ENCODE assay signal across 8 cellular contexts in the genomic region with DNA sequence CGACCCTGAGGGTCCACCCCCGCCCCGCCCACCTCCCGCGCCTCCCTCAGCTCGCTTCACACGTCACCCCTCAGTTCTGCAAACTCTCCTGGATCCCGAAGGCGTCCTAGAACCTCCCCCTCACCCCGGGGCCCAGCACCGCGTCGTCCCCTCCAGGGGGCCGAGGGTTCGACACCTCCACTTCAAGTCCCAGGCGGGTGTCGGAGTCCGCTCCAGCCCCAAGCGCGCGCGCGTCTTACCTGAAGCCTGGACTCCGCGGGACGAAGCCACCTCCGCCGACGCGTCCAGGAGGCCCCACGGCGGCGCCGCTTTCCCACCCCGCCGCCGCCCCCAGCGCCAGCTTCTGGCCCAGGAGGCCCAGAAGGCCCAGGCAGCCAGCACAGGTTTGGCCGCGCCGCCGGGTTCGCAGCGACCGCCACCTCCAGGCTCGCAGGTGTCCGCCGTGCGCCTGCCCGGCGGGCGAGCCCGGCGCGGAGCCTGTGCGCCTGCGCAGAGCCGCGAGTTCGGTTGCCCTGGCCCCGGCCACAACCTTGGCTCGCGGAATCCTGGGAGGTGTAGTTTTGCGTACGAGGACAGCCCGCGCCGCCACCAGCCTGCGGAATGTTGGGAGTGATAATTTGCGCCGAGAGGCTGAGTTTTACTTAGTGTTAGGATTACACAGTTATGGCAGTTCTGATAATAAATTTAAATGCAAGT. TPM values are rescaled to one million over a fixed set of nuclear protein-coding genes. Genes with fewer than 3 reads are reported as not detected.
DNase-seq lines count a peak whose midpoint lies in the region; ATAC-seq, FAIRE-seq and TF ChIP-seq lines count a peak whose summit lies in the region.

A gene (minus strand): TSS at position 483 of the 696 bp plus-strand sequence. CDS start 24,648 bp downstream, outside the sequence.

- TF ChIP-seq CTCF in HFF-Myc (IDR thresholded peaks at IDR 0.05; ENCODE audit: low read depth, low read length, missing control alignments) (no peak), cardiac muscle cell (IDR thresholded peaks at IDR 0.05; ENCODE audit: low read depth, low read length) (no peak), pancreas (IDR thresholded peaks at IDR 0.05) (no peak)

- peaks cover 24% of the 10 kb centered on the region for H3K4me1 ChIP-seq in adipocyte (ENCODE audit: control insufficient read depth, insufficient read depth, low read length)
- peaks cover 14% of the 10 kb centered on the region for H3K4me1 ChIP-seq in cardiac muscle cell (ENCODE audit: low read depth)
- H3K4me1 ChIP-seq in pancreas, result peaks cover 0 to 9% (median 4%) of the 10 kb centered on the region in 3 donors
- peaks cover 10% of the 10 kb centered on the region for H3K4me1 ChIP-seq in thymus (ENCODE audit: control insufficient read depth, insufficient read depth, low read length)

- peak within 1 kb of the TSS; percentile 85 for H3K9ac ChIP-seq in adipocyte (ENCODE audit: low read length)

- H3K4me3 ChIP-seq in HFF-Myc (replicated peaks; ENCODE audit: low read depth, low read length) (peak within 1 kb of the TSS; percentile 69), adipocyte (ENCODE audit: low read length) (peak within 1 kb of the TSS; percentile 84), cardiac muscle cell (peak within 1 kb of the TSS; percentile 85), pancreas (peak within 1 kb of the TSS; percentile 71 to 93 (median 74)), thymus (ENCODE audit: low read length) (peak within 1 kb of the TSS; percentile 84)

- intact Hi-C loops in pancreas (cut with DNase I), result no loop called here

- ATAC-seq in pancreas, result peak; percentile 97 to 99 (median 98)

- DNase-seq in ELF-1 (ENCODE audit: low read depth, low spot score) (peak; percentile 91), HFF-Myc (ENCODE audit: extremely low read depth, low read depth) (peak; percentile 38), NCI-H1048 (lab: John Stamatoyannopoulos, UW) (peak; percentile 76), T follicular helper cell (ENCODE audit: low read depth) (peak; percentile 82), adipocyte (ENCODE audit: low read depth) (peak; percentile 94), cardiac muscle cell (ENCODE audit: low read depth in 1 of 2, low spot score in 1 of 2) (peak; percentile 86 to 94), pancreas (peak; percentile 90 to 98 (median 94))

- H3K36me3 ChIP-seq in adipocyte (ENCODE audit: control insufficient read depth, insufficient read depth, low read length, severe bottlenecking) (no peaks in the 10 kb centered on the region), cardiac muscle cell (no peaks in the 10 kb centered on the region), pancreas (no peaks in the 10 kb centered on the region), thymus (ENCODE audit: control insufficient read depth, insufficient read depth) (no peaks in the 10 kb centered on the region)

- no peak within 1 kb of the TSS for H3K27ac ChIP-seq in cardiac muscle cell
- peak within 1 kb of the TSS; percentile 34 to 56 (median 44) for H3K27ac ChIP-seq in pancreas
- peak within 1 kb of the TSS; percentile 36 for H3K27ac ChIP-seq in thymus (ENCODE audit: low read depth)

- 1 to 2% methylated on average over 62 to 71 of the region's 71 CpGs for WGBS in pancreas, 2 donors
- WGBS in thymus, result 2% methylated on average over 71 of the region's 71 CpGs

- H3K9me3 ChIP-seq in adipocyte (ENCODE audit: control insufficient read depth, low read length), result no peaks in the 10 kb centered on the region
- H3K9me3 ChIP-seq in cardiac muscle cell (ENCODE audit: low read depth), result no peaks in the 10 kb centered on the region
- H3K9me3 ChIP-seq in pancreas, result no peaks in the 10 kb centered on the region
- H3K9me3 ChIP-seq in thymus (ENCODE audit: control insufficient read depth), result peaks cover 1% of the 10 kb centered on the region

- H3K27me3 ChIP-seq in adipocyte (replicated peaks; ENCODE audit: control insufficient read depth, insufficient read depth, low read length) (no peaks in the 10 kb centered on the region), cardiac muscle cell (peaks cover 19% of the 10 kb centered on the region), pancreas (no peaks in the 10 kb centered on the region), thymus (ENCODE audit: control insufficient read depth, insufficient read depth) (no peaks in the 10 kb centered on the region)

- FAIRE-seq in pancreas (lab: Jason Lieb, UNC), result no peak

RNA-seq across cellular contexts. Expression of the gene that starts here (rescaled TPM):
- total RNA-seq in cardiac muscle cell (22.4 and 32.7 TPM in 2 replicates), pancreas (1 to 10 TPM; 6.0 to 9.9 (median 7.8) TPM)
- polyA plus RNA-seq in cardiac muscle cell (18.4 and 28.0 TPM in 2 replicates), pancreas (10 to 100 TPM in 1 of 2 donors, 1 to 10 TPM in 1; 4.4 to 13.5 TPM), thymus (4.5 TPM)

Comparison
In these comparisons a context has a peak if more than half of its experiments do, and no peak if none do; other contexts are left out.
1. DNase-seq: peak in every context shown above with its lines; median percentile 94 in adipocyte; 94 in pancreas; 91 in ELF-1; 90 in cardiac muscle cell; 82 in T follicular helper cell; 76 in NCI-H1048; 38 in HFF-Myc.